In the genomic region with DNA sequence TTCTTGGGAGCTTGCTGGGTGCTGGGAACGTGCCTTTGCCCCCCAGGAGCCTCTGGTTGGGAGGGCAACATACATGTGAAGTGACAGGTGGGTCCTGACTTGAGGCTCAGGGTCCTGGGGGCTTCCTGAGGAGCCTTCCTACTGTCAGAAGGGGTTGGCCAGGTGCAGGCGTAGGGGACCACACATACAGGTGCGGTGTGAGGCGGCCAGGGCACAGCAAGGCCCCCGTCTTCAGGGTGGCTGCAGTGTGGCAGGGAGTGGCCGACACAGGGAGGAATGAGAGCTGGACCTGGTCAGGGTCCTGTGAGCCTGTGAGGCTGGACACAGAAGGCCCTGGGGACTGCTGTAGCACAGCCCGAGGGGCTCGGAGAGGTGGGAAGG, we compare ENCODE assay signal across 12 cellular contexts.
"Had no signal": no experiment of that assay in that cellular context is flagged by ENCODE, and none has a peak within 500 bp of the region (broad histone marks: within the 10 kb centered on the region; RNA-seq: fewer than 3 reads in every experiment).

No MANE protein-coding gene starts in this region.

- H3K4me3 Mint-ChIP-seq: activated CD8-positive, alpha-beta T cell treated with anti-CD3 and anti-CD28 coated beads, Interleukin-2, amount 10 ng/mL, durations not matched to agents 7 days and 5 days; activated naive CD8-positive, alpha-beta T cell treated with anti-CD3 and anti-CD28 coated beads, Interleukin-2, amount 50 U/mL, for 24 hours; neural crest cell; T-cell had no signal

- H3K9me3 Mint-ChIP-seq: activated naive CD8-positive, alpha-beta T cell treated with anti-CD3 and anti-CD28 coated beads, Interleukin-2, amount 50 U/mL, for 24 hours; neural crest cell; T-cell had no signal

- H3K9me3 ChIP-seq: ovary, SK-N-SH, thyroid gland had no signal

- DNase-seq: activated CD8-positive, alpha-beta memory T cell treated with anti-CD3 and anti-CD28 coated beads, Interleukin-2, amount 50 U/mL, for 4 hours; activated CD8-positive, alpha-beta T cell treated with anti-CD3 and anti-CD28 coated beads, Interleukin-2, amount 10 ng/mL, durations not matched to agents 7 days and 5 days; activated naive CD4-positive, alpha-beta T cell; activated naive CD8-positive, alpha-beta T cell treated with anti-CD3 and anti-CD28 coated beads, Interleukin-2, amount 50 U/mL, for 24 hours; aorta; foreskin keratinocyte; ovary; SK-N-SH; stimulated activated CD4-positive, alpha-beta T cell treated with anti-CD3 and anti-CD28 coated beads, Interleukin-1b, Interleukin-23, amount 100 ng/mL, for 48 hours; T-cell; thyroid gland had no signal

- ATAC-seq: activated CD8-positive, alpha-beta T cell treated with anti-CD3 and anti-CD28 coated beads, Interleukin-2, amount 10 ng/mL, durations not matched to agents 7 days and 5 days; activated naive CD8-positive, alpha-beta T cell treated with anti-CD3 and anti-CD28 coated beads, Interleukin-2, amount 50 U/mL, for 24 hours; foreskin keratinocyte; T-cell had no signal

- H3K27ac ChIP-seq: foreskin keratinocyte, ovary had no signal

- H3K4me3 ChIP-seq: ovary, thyroid gland had no signal

- H3K4me1 ChIP-seq: thyroid gland had no signal

- H3K4me1 Mint-ChIP-seq: neural crest cell had no signal

- H3K27ac Mint-ChIP-seq: activated CD8-positive, alpha-beta T cell treated with anti-CD3 and anti-CD28 coated beads, Interleukin-2, amount 10 ng/mL, durations not matched to agents 7 days and 5 days; activated naive CD8-positive, alpha-beta T cell treated with anti-CD3 and anti-CD28 coated beads, Interleukin-2, amount 50 U/mL, for 24 hours; T-cell had no signal

- H3K36me3 ChIP-seq: ovary had no signal

- H3K27me3 ChIP-seq: foreskin keratinocyte, ovary, thyroid gland had no signal

- H3K27me3 Mint-ChIP-seq: activated naive CD8-positive, alpha-beta T cell treated with anti-CD3 and anti-CD28 coated beads, Interleukin-2, amount 50 U/mL, for 24 hours; T-cell had no signal
